ENCODE assay signal across 8 cellular contexts in genomic region chr11:74397531-74398243, GRCh38. TPM values are rescaled to one million over a fixed set of nuclear protein-coding genes. Genes with fewer than 3 reads are reported as not detected.
DNase-seq lines count a peak whose midpoint lies in the region; ATAC-seq and TF ChIP-seq lines count a peak whose summit lies in the region.

No MANE protein-coding gene starts in this region.

- intact Hi-C loops in Caco-2 (cut with micrococcal nuclease; ENCODE audit: unreplicated experiment), result loop anchor here (1.0 to 5.0 kb wide), 2 partner anchors 50 to 95 kb away; partner anchors contain the start of gene LIPT2

- no peaks in the 10 kb centered on the region for H3K36me3 ChIP-seq in Caco-2 (ENCODE audit: control insufficient read depth, insufficient read depth, low read length)

- CTCF ChIA-PET in Caco-2 (lab: Charles Lee), result interaction anchor here (1.5 to 2.4 kb wide), 3 partner anchors 8 to 52 kb away, joined by 6 to 24 read pairs (median 12); no protein-coding TSS in a partner anchor

- no TSS peak for BruUV-seq in Caco-2 (replicated peaks; lab: Mats Ljungman, UMichigan)

- no peaks in the 10 kb centered on the region for H3K27me3 ChIP-seq in Caco-2 (replicated peaks; ENCODE audit: control insufficient read depth, insufficient read depth, low read length)

- H3K4me1 Mint-ChIP-seq in Caco-2 (ENCODE audit: low read depth, unreplicated experiment), result peaks cover 13% of the 10 kb centered on the region
- peaks cover 25% of the 10 kb centered on the region for H3K4me1 Mint-ChIP-seq in T-helper 2 cell treated with Interferon-gamma antibody and Interleukin-4, amounts not matched to agents 5 μg/mL and 100 μg/mL, for 36 hours (ENCODE audit: low read depth)

- no peaks in the 10 kb centered on the region for H3K9me3 Mint-ChIP-seq in Caco-2 (ENCODE audit: unreplicated experiment)
- H3K9me3 Mint-ChIP-seq in T-helper 2 cell treated with Interferon-gamma antibody and Interleukin-4, amounts not matched to agents 5 μg/mL and 100 μg/mL, for 36 hours, result no peaks in the 10 kb centered on the region

- H3K4me3 ChIP-seq in Caco-2 (ENCODE audit: low read depth, low read length), result peak overlapping the region; percentile 81

- POLR2A ChIA-PET in Caco-2 (lab: Charles Lee), result interaction anchor here (1.2 kb wide), 1 partner anchor 96 kb away, joined by 20 read pairs; the partner anchor contains the start of gene LIPT2

- ATAC-seq in GM21737 (IDR thresholded peaks at IDR 0.05; ENCODE audit: unreplicated experiment), result peak; percentile 7
- peak; percentile 3 for ATAC-seq in left lobe of liver

- peak overlapping the region; percentile 100 for H3K27ac Mint-ChIP-seq in Caco-2 (ENCODE audit: unreplicated experiment)
- peak overlapping the region; percentile 86 for H3K27ac Mint-ChIP-seq in T-helper 2 cell treated with Interferon-gamma antibody and Interleukin-4, amounts not matched to agents 5 μg/mL and 100 μg/mL, for 36 hours

- H3K27me3 Mint-ChIP-seq in Caco-2 (ENCODE audit: insufficient read depth, unreplicated experiment), result no peaks in the 10 kb centered on the region
- no peaks in the 10 kb centered on the region for H3K27me3 Mint-ChIP-seq in T-helper 2 cell treated with Interferon-gamma antibody and Interleukin-4, amounts not matched to agents 5 μg/mL and 100 μg/mL, for 36 hours (ENCODE audit: low read depth)

- peak in 1 of 2 experiments; percentile 19 for TF ChIP-seq CTCF in Caco-2 (IDR thresholded peaks at IDR 0.05; ENCODE audit: insufficient read depth in 1 of 2, low read depth in 1 of 2, low read length in 1 of 2, severe bottlenecking in 1 of 2, unreplicated experiment in 1 of 2)

- DNase-seq in Caco-2 (peak in 1 of 2 experiments; percentile 66), NCI-H146 (lab: John Stamatoyannopoulos, UW) (peak; percentile 59), cerebellum (ENCODE audit: low spot score) (peak; percentile 55), left lobe of liver (ENCODE audit: low spot score) (no peak), ecto neural progenitor cell (ENCODE audit: low spot score) (no peak)
- peak; percentile 29 for DNase-seq in T-helper 2 cell treated with Interferon-gamma antibody and Interleukin-4, amounts not matched to agents 5 μg/mL and 100 μg/mL, for 36 hours (ENCODE audit: low spot score)
- peak; percentile 4 for DNase-seq in stimulated activated CD8-positive, alpha-beta memory T cell treated with anti-CD3 and anti-CD28 coated beads, Interleukin-15, amount 100 ng/mL, for 1 hour (ENCODE audit: low read depth)

- H3K4me1 ChIP-seq in Caco-2, result no peaks in the 10 kb centered on the region

- H3K36me3 Mint-ChIP-seq in Caco-2 (ENCODE audit: insufficient read depth, unreplicated experiment), result peaks cover 6% of the 10 kb centered on the region
- H3K36me3 Mint-ChIP-seq in T-helper 2 cell treated with Interferon-gamma antibody and Interleukin-4, amounts not matched to agents 5 μg/mL and 100 μg/mL, for 36 hours (ENCODE audit: low read depth), result peaks cover 1% of the 10 kb centered on the region

- H3K4me3 Mint-ChIP-seq in Caco-2 (ENCODE audit: unreplicated experiment), result peak overlapping the region; percentile 100
- peak overlapping the region; percentile 91 for H3K4me3 Mint-ChIP-seq in T-helper 2 cell treated with Interferon-gamma antibody and Interleukin-4, amounts not matched to agents 5 μg/mL and 100 μg/mL, for 36 hours

- H3K9me3 ChIP-seq in Caco-2, result no peaks in the 10 kb centered on the region

RNA-seq across cellular contexts. Expression of gene PGM2L1, which starts 0.5 kb away (rescaled TPM):
- total RNA-seq in Caco-2 (2022) (7.7 and 8.0 TPM in 2 replicates), cerebellum (72.8 TPM), left lobe of liver (0.70 TPM)

Comparison
In these comparisons a context has a peak if more than half of its experiments do, and no peak if none do; other contexts are left out.
1. DNase-seq: peak in NCI-H146 (single experiment), T-helper 2 cell treated with Interferon-gamma antibody and Interleukin-4, amounts not matched to agents 5 μg/mL and 100 μg/mL, for 36 hours (single experiment), cerebellum (single experiment) and stimulated activated CD8-positive, alpha-beta memory T cell treated with anti-CD3 and anti-CD28 coated beads, Interleukin-15, amount 100 ng/mL, for 1 hour (single experiment); none in left lobe of liver (single experiment) and ecto neural progenitor cell (single experiment).